In the genomic region with DNA sequence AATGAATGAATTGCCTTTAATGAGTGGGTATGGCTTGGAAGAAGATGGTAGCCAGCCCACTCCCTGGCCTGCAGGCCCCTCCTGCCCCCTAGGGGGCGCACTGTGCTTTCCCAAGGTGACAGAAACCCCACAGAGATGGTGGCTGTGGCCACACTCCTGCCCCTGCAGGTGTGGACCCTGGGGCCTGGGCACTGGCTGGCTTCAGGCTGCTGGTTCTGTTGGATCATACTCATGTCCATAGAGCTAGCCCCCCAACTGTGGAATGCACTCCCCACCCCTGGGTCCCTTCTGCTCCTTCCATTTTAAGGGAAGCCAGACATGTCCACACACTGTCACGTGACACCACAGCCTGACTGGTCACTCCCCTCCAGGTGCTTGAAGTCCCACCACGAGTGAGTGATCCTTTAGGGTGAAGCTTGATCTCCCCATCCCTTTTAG, we compare ENCODE assay signal across 8 cellular contexts. TPM values are rescaled to one million over a fixed set of nuclear protein-coding genes. Genes with fewer than 3 reads are reported as not detected.
DNase-seq lines count a peak whose midpoint lies in the region; ATAC-seq and TF ChIP-seq lines count a peak whose summit lies in the region.

No MANE protein-coding gene starts in this region.

- no peak overlapping the region for H3K9ac ChIP-seq in BLaER1

- intact Hi-C loops in sigmoid colon (cut with DNase I): loop anchor here (2.0 kb wide), 1 partner anchor 44 kb away; a partner anchor contains a TSS

- H3K36me3 ChIP-seq in BLaER1 (no peaks in the 10 kb centered on the region), sigmoid colon (no peaks in the 10 kb centered on the region)

- H3K4me2 ChIP-seq in BLaER1: peak overlapping the region; percentile 84

- TF ChIP-seq CTCF in fibroblast of pulmonary artery (IDR thresholded peaks at IDR 0.05; ENCODE audit: low read length, missing control alignments) (peak; percentile 86), sigmoid colon (IDR thresholded peaks at IDR 0.05) (peak; percentile 8 to 59 (median 42))

- H3K9me3 ChIP-seq in BLaER1 (no peaks in the 10 kb centered on the region), sigmoid colon (no peaks in the 10 kb centered on the region)

- 49 to 66% methylated on average over 3 of the region's 3 CpGs for WGBS in sigmoid colon, 2 donors

- TF ChIP-seq POLR2A in sigmoid colon (IDR thresholded peaks at IDR 0.05): no peak

- peaks cover 11% of the 10 kb centered on the region; the same call in 1 of the 2 replicates for H4K20me1 ChIP-seq in BLaER1

- H3K27ac ChIP-seq in BLaER1 (no peak overlapping the region), sigmoid colon (no peak overlapping the region)

- H3K4me1 ChIP-seq in BLaER1 (no peaks in the 10 kb centered on the region; the same call in 1 of the 2 replicates), sigmoid colon (no peaks in the 10 kb centered on the region)

- peak; percentile 60 for DNase-seq in GM19240 (ENCODE audit: insufficient read length, low spot score)
- peak; percentile 47 for DNase-seq in NAMALWA (ENCODE audit: low spot score)
- DNase-seq in activated T-cell treated with anti-CD3 and anti-CD28 coated beads for 24 hours (ENCODE audit: low read depth): peak; percentile 21
- no peak for DNase-seq in fibroblast of pulmonary artery (ENCODE audit: low read depth)
- DNase-seq in sigmoid colon: no peak

- H3K4me3 ChIP-seq in BLaER1: no peak overlapping the region
- no peak overlapping the region for H3K4me3 ChIP-seq in fibroblast of pulmonary artery (replicated peaks; ENCODE audit: low read depth, low read length)
- no peak overlapping the region for H3K4me3 ChIP-seq in sigmoid colon

- ATAC-seq in HG03469 (IDR thresholded peaks at IDR 0.05; ENCODE audit: unreplicated experiment): no peak
- ATAC-seq in GM19035 (IDR thresholded peaks at IDR 0.05; ENCODE audit: unreplicated experiment): no peak

- TF ChIP-seq EP300 in sigmoid colon (IDR thresholded peaks at IDR 0.05): no peak

- H3K27me3 ChIP-seq in BLaER1: no peaks in the 10 kb centered on the region
- no peaks in the 10 kb centered on the region for H3K27me3 ChIP-seq in sigmoid colon

RNA-seq across cellular contexts. Expression of a gene that starts 44.8 kb away (rescaled TPM):
- 100 to 1,000 TPM in 3 of 4 donors, 10 to 100 TPM in 1; 82.6 to 141 (median 121) TPM for total RNA-seq in sigmoid colon
- polyA plus RNA-seq in sigmoid colon: 10 to 100 TPM in 2 of 3 donors, 1 to 10 TPM in 1; 7.6 to 31.2 (median 21.1) TPM

RNA-seq across cellular contexts. Expression of a gene that starts 53.3 kb away (rescaled TPM):
- total RNA-seq in sigmoid colon: 10 to 100 TPM; 26.4 to 48.5 (median 32.5) TPM
- polyA plus RNA-seq in sigmoid colon: 10 to 100 TPM; 60.7 to 74.9 (median 71.9) TPM

Comparison
In these comparisons a context has a peak if more than half of its experiments do, and no peak if none do; other contexts are left out.
1. DNase-seq: peak in GM19240 (single experiment), NAMALWA (single experiment) and activated T-cell treated with anti-CD3 and anti-CD28 coated beads for 24 hours (single experiment); none in fibroblast of pulmonary artery (single experiment) and sigmoid colon (single experiment).